In the genomic region with DNA sequence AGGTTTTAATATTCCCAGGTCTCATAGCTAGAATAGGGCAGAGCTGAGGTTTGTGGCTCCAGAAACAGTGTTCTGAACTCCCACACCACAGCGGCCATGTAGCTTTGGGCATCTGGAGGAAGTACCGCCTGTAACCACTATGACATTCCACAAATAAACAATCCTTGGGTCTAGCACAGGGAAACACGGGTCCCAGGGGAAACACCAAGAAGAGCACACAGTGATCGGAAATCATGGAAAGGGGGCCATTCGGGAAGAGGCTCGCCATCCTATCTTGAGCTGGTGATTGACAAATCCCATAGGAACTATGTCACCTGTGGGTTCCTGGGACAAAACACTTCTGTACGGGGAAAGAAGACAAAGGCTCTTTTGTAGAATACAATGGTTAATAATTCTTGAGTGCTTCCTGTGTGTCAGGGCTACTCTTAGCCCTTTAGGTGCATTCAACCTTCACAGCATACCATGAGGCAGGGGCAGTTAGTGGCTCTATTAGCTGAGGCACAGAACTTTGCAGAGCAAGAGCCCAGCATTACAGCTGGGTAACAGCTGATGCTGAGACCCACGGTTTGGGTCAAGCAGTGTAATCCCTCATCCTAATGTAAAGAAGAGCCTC, we compare ENCODE assay signal across 1 cellular context.
TF ChIP-seq lines count a peak whose summit lies in the region.

No MANE protein-coding gene starts in this region.

TF ChIP-seq in IMR-90, 13 proteins besides CTCF, POLR2A, EP300 and RAD21:
- TF ChIP-seq NFE2L2 (IDR thresholded peaks at IDR 0.05; ENCODE audit: low read depth, low read length): no peak
- TF ChIP-seq MAZ (IDR thresholded peaks at IDR 0.05; ENCODE audit: borderline replicate concordance, low read depth, low read length): no peak
- TF ChIP-seq SMC3 (IDR thresholded peaks at IDR 0.05; ENCODE audit: low read depth, low read length): no peak
- TF ChIP-seq BHLHE40 (IDR thresholded peaks at IDR 0.05; ENCODE audit: low read depth, low read length): no peak
- no peak for TF ChIP-seq MAFK (IDR thresholded peaks at IDR 0.05; ENCODE audit: low read depth, low read length)
- TF ChIP-seq, protein P1, sequence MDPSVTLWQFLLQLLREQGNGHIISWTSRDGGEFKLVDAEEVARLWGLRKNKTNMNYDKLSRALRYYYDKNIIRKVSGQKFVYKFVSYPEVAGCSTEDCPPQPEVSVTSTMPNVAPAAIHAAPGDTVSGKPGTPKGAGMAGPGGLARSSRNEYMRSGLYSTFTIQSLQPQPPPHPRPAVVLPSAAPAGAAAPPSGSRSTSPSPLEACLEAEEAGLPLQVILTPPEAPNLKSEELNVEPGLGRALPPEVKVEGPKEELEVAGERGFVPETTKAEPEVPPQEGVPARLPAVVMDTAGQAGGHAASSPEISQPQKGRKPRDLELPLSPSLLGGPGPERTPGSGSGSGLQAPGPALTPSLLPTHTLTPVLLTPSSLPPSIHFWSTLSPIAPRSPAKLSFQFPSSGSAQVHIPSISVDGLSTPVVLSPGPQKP (IDR thresholded peaks at IDR 0.05; ENCODE audit: borderline replicate concordance, low read depth, low read length): no peak
- TF ChIP-seq MXI1 (IDR thresholded peaks at IDR 0.05; ENCODE audit: borderline replicate concordance, low read depth, low read length): no peak
- TF ChIP-seq, protein P2, sequence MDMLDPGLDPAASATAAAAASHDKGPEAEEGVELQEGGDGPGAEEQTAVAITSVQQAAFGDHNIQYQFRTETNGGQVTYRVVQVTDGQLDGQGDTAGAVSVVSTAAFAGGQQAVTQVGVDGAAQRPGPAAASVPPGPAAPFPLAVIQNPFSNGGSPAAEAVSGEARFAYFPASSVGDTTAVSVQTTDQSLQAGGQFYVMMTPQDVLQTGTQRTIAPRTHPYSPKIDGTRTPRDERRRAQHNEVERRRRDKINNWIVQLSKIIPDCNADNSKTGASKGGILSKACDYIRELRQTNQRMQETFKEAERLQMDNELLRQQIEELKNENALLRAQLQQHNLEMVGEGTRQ (IDR thresholded peaks at IDR 0.05; ENCODE audit: low read depth, low read length): no peak
- TF ChIP-seq RFX5 (IDR thresholded peaks at IDR 0.05; ENCODE audit: low read depth, low read length): no peak
- TF ChIP-seq RCOR1 (IDR thresholded peaks at IDR 0.05; ENCODE audit: insufficient replicate concordance, low read length): no peak
- TF ChIP-seq CEBPB (IDR thresholded peaks at IDR 0.05; ENCODE audit: low read depth, low read length): no peak
- no peak for TF ChIP-seq CHD1 (IDR thresholded peaks at IDR 0.05; ENCODE audit: low read depth, low read length)
- no peak for TF ChIP-seq FOS (IDR thresholded peaks at IDR 0.05; ENCODE audit: low read depth, low read length)
